In the genomic region with DNA sequence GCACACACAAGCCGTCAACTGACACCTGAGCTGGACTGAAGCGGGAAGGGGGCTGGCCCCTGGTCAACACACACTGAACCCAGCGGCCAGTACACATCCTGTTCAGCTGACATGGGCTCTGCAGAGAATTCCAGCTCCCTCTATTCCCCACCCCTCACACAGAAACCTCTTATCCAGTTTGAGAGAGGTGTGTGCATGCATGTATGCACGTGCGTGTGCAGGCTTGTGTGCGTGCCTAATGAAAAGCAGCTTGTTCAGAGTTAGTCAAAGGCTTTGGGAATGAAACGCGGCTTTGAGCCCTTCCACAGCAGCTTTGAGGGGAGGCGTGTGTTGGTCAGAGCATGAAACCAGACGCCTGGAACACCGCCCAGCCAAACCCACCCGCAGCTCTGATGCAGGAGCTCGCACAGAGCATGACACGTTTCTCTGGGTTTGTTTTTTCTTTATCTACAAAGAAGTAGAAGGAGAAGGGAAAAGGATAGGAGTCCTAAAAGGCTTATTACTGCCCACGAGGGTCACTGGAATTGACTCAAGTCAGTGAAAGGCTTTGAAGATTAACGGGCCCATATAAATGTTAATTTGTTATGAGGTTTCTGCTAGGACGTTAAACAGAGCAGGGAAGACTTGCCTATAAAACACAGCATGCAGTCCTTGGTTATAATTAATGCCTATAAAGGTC, we compare ENCODE assay signal across 9 cellular contexts.
DNase-seq lines count a peak whose midpoint lies in the region; ATAC-seq, FAIRE-seq and TF ChIP-seq lines count a peak whose summit lies in the region.
"Had no signal": no experiment of that assay in that cellular context is flagged by ENCODE, and none has a peak within 500 bp of the region (broad histone marks: within the 10 kb centered on the region; RNA-seq: fewer than 3 reads in every experiment).

No MANE protein-coding gene starts in this region.

- POLR2A ChIA-PET in AG04450 (lab: Yijun Ruan, JAX): interaction anchor here (0.9 to 1.1 kb wide), 2 partner anchors 34 to 166 kb away, joined by 3 read pairs; no protein-coding TSS in a partner anchor

- in situ Hi-C loops in brain microvascular endothelial cell (cut with HindIII; ENCODE audit: low pct_ligation_motif_present, low sequenced_read_pairs): no loop called here

- peak; percentile 26 to 32 for ATAC-seq in lower lobe of right lung
- ATAC-seq in HG02798 (IDR thresholded peaks at IDR 0.05; ENCODE audit: poor library complexity, unreplicated experiment): no peak
- no peak for ATAC-seq in T-helper 17 cell

- no peak overlapping the region for H3K27ac Mint-ChIP-seq in T-helper 17 cell
- H3K27ac Mint-ChIP-seq: activated B cell treated with CpG ODN at 0.5 μM for 24 hours had no signal

- no peak for TF ChIP-seq POLR2A in GM12891 (IDR thresholded peaks at IDR 0.05; ENCODE audit: low read depth, low read length)

- H3K36me3 ChIP-seq in brain microvascular endothelial cell (replicated peaks): no peaks in the 10 kb centered on the region
- H3K36me3 ChIP-seq in lower lobe of right lung: no peaks in the 10 kb centered on the region

- CTCF ChIA-PET in AG04450 (lab: Charles Lee): interaction anchor here (0.8 to 1.4 kb wide), 2 partner anchors 137 to 147 kb away, joined by 3 to 5 read pairs; no protein-coding TSS in a partner anchor

- H3K4me1 Mint-ChIP-seq in T-helper 17 cell: peaks cover 8% of the 10 kb centered on the region

- H3K9me3 ChIP-seq in AG04450 (ENCODE audit: control insufficient read depth, insufficient read depth, low read length) (no peaks in the 10 kb centered on the region), lower lobe of right lung (no peaks in the 10 kb centered on the region), T-helper 17 cell (ENCODE audit: control insufficient read depth, low read length, poor library complexity, severe bottlenecking) (no peaks in the 10 kb centered on the region)

- H3K4me3 ChIP-seq in AG04450 (ENCODE audit: low read depth, low read length): peak overlapping the region; percentile 5; the same call in 1 of the 2 replicates
- no peak overlapping the region for H3K4me3 ChIP-seq in brain microvascular endothelial cell (ENCODE audit: low read depth, low read length)
- no peak overlapping the region for H3K4me3 ChIP-seq in lower lobe of right lung

- H3K36me3 Mint-ChIP-seq in T-helper 17 cell (ENCODE audit: low read depth): peaks cover 3% of the 10 kb centered on the region

- TF ChIP-seq CTCF in AG04450 (IDR thresholded peaks at IDR 0.05; ENCODE audit: low read depth, low read length) (no peak), brain microvascular endothelial cell (IDR thresholded peaks at IDR 0.05; ENCODE audit: low read depth, low read length, missing control alignments) (no peak), lower lobe of right lung (IDR thresholded peaks at IDR 0.05) (no peak)

- no peak overlapping the region for H3K4me3 Mint-ChIP-seq in T-helper 17 cell
- H3K4me3 Mint-ChIP-seq: activated B cell treated with CpG ODN at 0.5 μM for 24 hours had no signal

- H3K27ac ChIP-seq in AG04450 (ENCODE audit: low read depth, low read length) (peak overlapping the region; percentile 75), brain microvascular endothelial cell (no peak overlapping the region), lower lobe of right lung (peak overlapping the region; percentile 66)

- H3K27me3 Mint-ChIP-seq in T-helper 17 cell: peaks cover 86% of the 10 kb centered on the region

- FAIRE-seq in GM12891 (lab: Jason Lieb, UNC): no peak

- intact Hi-C loops in lower lobe of right lung (cut with DNase I): no loop called here

- DNase-seq in AG04450 (ENCODE audit: low read depth, low spot score) (peak; percentile 87), NCI-H1105 treated with DMSO at 0.1 percent for 48 hours (lab: John Stamatoyannopoulos, UW) (peak; percentile 46), brain microvascular endothelial cell (peak; percentile 85), lower lobe of right lung (no peak), T-helper 17 cell (no peak), GM12891 (ENCODE audit: insufficient read length, low spot score) (no peak)
- DNase-seq in activated CD4-positive, alpha-beta T cell treated with anti-CD3 and anti-CD28 coated beads, Interleukin-2, amount 50 U/mL, for 1 hour: no peak
- DNase-seq: activated B cell treated with CpG ODN at 0.5 μM for 24 hours had no signal

- peaks cover 6% of the 10 kb centered on the region for H3K27me3 ChIP-seq in AG04450 (ENCODE audit: control insufficient read depth, insufficient read depth, low read length)
- H3K27me3 ChIP-seq in brain microvascular endothelial cell (replicated peaks): no peaks in the 10 kb centered on the region
- no peaks in the 10 kb centered on the region for H3K27me3 ChIP-seq in lower lobe of right lung (ENCODE audit: low read depth)

- peaks cover 95% of the 10 kb centered on the region for H3K4me1 ChIP-seq in lower lobe of right lung

TF ChIP-seq in GM12891, 5 proteins besides CTCF, POLR2A, EP300 and RAD21:
- no peak for TF ChIP-seq PAX5 (IDR thresholded peaks at IDR 0.05; ENCODE audit: insufficient read depth, low read length, severe bottlenecking)
- no peak for TF ChIP-seq POLR2AphosphoS5 (IDR thresholded peaks at IDR 0.05; ENCODE audit: low read depth, low read length)
- TF ChIP-seq POU2F2 (IDR thresholded peaks at IDR 0.05; ENCODE audit: low read depth, low read length): no peak
- TF ChIP-seq SPI1 (IDR thresholded peaks at IDR 0.05; ENCODE audit: low read depth, low read length): no peak
- TF ChIP-seq TAF1 (IDR thresholded peaks at IDR 0.05; ENCODE audit: low read depth, low read length): no peak

Comparison
In these comparisons a context has a peak if more than half of its experiments do, and no peak if none do; other contexts are left out.
1. DNase-seq: peak in AG04450 (single experiment), NCI-H1105 treated with DMSO at 0.1 percent for 48 hours (single experiment) and brain microvascular endothelial cell (single experiment); none in lower lobe of right lung (single experiment), activated CD4-positive, alpha-beta T cell treated with anti-CD3 and anti-CD28 coated beads, Interleukin-2, amount 50 U/mL, for 1 hour (single experiment), T-helper 17 cell (0 of 3) and GM12891 (single experiment).
2. ATAC-seq: peak in lower lobe of right lung (2 of 2); none in HG02798 (single experiment) and T-helper 17 cell (single experiment).